In the genomic region with DNA sequence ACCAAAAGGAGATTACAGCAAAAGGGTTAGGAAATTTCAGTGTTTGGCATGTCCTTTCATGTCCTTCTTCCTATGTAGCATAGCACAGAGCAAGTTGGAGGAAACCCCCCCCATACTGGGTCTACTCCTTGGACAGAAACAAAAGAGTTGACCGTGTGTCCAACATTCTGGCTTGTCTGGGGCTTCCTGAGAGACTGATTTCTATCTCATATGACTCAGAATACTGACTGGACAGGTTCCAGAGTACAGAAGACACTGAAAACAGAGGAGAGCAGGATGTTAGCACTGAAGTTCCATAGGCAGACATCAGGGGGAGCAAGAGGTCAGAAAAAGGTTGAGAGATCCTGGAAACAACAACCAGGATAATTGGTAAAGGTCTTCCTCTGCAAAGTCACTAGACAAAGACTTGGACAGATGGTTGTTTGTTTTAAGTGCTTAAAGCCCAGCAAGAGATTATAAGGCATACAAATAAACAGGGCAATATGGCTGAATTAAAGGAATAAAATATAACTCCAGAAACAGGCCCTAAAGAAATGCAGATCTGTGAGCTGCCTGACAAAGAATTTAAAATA, we compare ENCODE assay signal across 1 cellular context.
TF ChIP-seq lines count a peak whose summit lies in the region.

No MANE protein-coding gene starts in this region.

TF ChIP-seq in IMR-90, 13 proteins besides CTCF, POLR2A, EP300 and RAD21:
- TF ChIP-seq FOS (IDR thresholded peaks at IDR 0.05; ENCODE audit: low read depth, low read length), result peak; percentile 45; the same call in 1 of the 2 replicates
- peak; percentile 84 for TF ChIP-seq SMC3 (IDR thresholded peaks at IDR 0.05; ENCODE audit: low read depth, low read length)
- TF ChIP-seq RFX5 (IDR thresholded peaks at IDR 0.05; ENCODE audit: low read depth, low read length), result no peak
